35 cellular contexts compared by ENCODE assay signal in the genomic region with DNA sequence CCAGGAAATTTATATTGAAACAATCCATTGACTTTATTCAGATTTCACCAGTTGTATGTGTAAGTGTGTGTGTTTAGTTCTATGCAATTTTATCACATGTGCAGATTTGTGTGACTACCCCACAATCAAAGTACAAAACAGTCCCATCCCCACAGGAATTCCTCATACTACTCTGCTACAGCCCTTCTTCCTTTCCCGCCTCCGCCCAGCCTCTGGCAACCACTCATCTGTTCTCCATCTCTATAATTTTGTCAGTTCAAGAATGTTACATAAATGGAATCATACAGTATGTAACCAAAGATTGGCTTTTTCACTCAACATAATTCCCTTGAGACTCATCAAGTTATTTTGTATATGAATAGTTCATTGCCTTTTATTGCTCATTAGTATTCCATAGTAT.
"Had no signal": no experiment of that assay in that cellular context is flagged by ENCODE, and none has a peak within 500 bp of the region (broad histone marks: within the 10 kb centered on the region; RNA-seq: fewer than 3 reads in every experiment).

No MANE protein-coding gene starts in this region.

- DNase-seq: Karpas-422, Kasumi-1, KG1, MG63, MM.1S, MV-4-11, NCI-H1048, NCI-H1092, NCI-H1092 treated with DMSO at 0.1 percent for 48 hours, NCI-H1105, NCI-H1105 treated with DMSO at 0.1 percent for 48 hours, NCI-H1417 treated with DMSO at 0.1 percent for 48 hours, NCI-H1436, NCI-H1436 treated with DMSO at 0.1 percent for 48 hours, NCI-H146, NCI-H1694, NCI-H1694 treated with DMSO at 0.1 percent for 48 hours, NCI-H187, NCI-H187 treated with DMSO at 0.1 percent for 48 hours, NCI-H1930, NCI-H2029, NCI-H2029 treated with DMSO at 0.1 percent for 48 hours, NCI-H2081, NCI-H2081 treated with DMSO at 0.1 percent for 48 hours, NCI-H2107, NCI-H2171, NCI-H2171 treated with DMSO at 0.1 percent for 48 hours, NCI-H2227 treated with DMSO at 0.1 percent for 48 hours, NCI-H226, NCI-H345, NCI-H446, NCI-H446 treated with DMSO at 0.1 percent for 48 hours, NCI-H510A, NCI-H510A treated with DMSO at 0.1 percent for 48 hours, NCI-H524 had no signal
